31 cellular contexts compared by ENCODE assay signal in genomic region chr7:127896683-127897082, GRCh38.
"Had no signal": no experiment of that assay in that cellular context is flagged by ENCODE, and none has a peak within 500 bp of the region (broad histone marks: within the 10 kb centered on the region; RNA-seq: fewer than 3 reads in every experiment).

No MANE protein-coding gene starts in this region.

- H2AFZ ChIP-seq: PC-9 had no signal

- DNase-seq: activated CD4-positive, alpha-beta T cell treated with anti-CD3 and anti-CD28 coated beads, Interleukin-2, amount 10 ng/mL, durations not matched to agents 24 days and 14 days; activated CD4-positive, alpha-beta T cell treated with anti-CD3 and anti-CD28 coated beads, Interleukin-2, amount 50 U/mL, for 4 hours; activated CD8-positive, alpha-beta T cell treated with anti-CD3 and anti-CD28 coated beads for 36 hours; activated effector memory CD4-positive, alpha-beta T cell treated with anti-CD3 and anti-CD28 coated beads, Interleukin-2, amount 50 U/mL, for 16 hours; activated naive CD4-positive, alpha-beta T cell; activated naive CD4-positive, alpha-beta T cell treated with anti-CD3 and anti-CD28 coated beads, Interleukin-2, amount 50 U/mL, for 16 hours; activated naive CD8-positive, alpha-beta T cell treated with anti-CD3 and anti-CD28 coated beads for 36 hours; activated T-cell treated with anti-CD3 and anti-CD28 coated beads, Interleukin-2, amount 50 U/mL, for 1 hour; activated T-cell treated with anti-CD3 and anti-CD28 coated beads, Interleukin-2, amount 50 U/mL, for 72 hours; amniotic stem cell; aorta; brain microvascular endothelial cell; central memory CD4-positive, alpha-beta T cell; KG1; MM.1S; NCI-H1105; NCI-H1417 treated with DMSO at 0.1 percent for 48 hours; NCI-H187 treated with DMSO at 0.1 percent for 48 hours; NCI-H2081; NCI-H345; NCI-H526 treated with DMSO at 0.1 percent for 48 hours; NCI-H774; PC-9; SIG-M5; SW 1271; T-helper 1 cell; T-helper 2 cell; T-helper 9 cell had no signal

- H3K27ac ChIP-seq: brain microvascular endothelial cell, PC-9, RWPE1 had no signal

- ATAC-seq: activated T-helper 17 cell treated with anti-CD3 and anti-CD28 coated beads, Interleukin-2, amount 50 U/mL, for 72 hours; Right ventricle myocardium inferior had no signal

- H3K27me3 Mint-ChIP-seq: activated CD4-positive, alpha-beta T cell treated with anti-CD3 and anti-CD28 coated beads, Interleukin-2, amount 10 ng/mL, durations not matched to agents 24 days and 14 days; activated CD8-positive, alpha-beta T cell treated with anti-CD3 and anti-CD28 coated beads for 36 hours; activated naive CD8-positive, alpha-beta T cell treated with anti-CD3 and anti-CD28 coated beads for 36 hours; activated T-helper 17 cell treated with anti-CD3 and anti-CD28 coated beads, Interleukin-2, amount 50 U/mL, for 72 hours had no signal

- H3K9me3 Mint-ChIP-seq: activated CD4-positive, alpha-beta T cell treated with anti-CD3 and anti-CD28 coated beads, Interleukin-2, amount 10 ng/mL, durations not matched to agents 24 days and 14 days; activated CD8-positive, alpha-beta T cell treated with anti-CD3 and anti-CD28 coated beads for 36 hours; activated naive CD8-positive, alpha-beta T cell treated with anti-CD3 and anti-CD28 coated beads for 36 hours; activated T-cell treated with anti-CD3 and anti-CD28 coated beads, Interleukin-2, amount 50 U/mL, for 72 hours; activated T-helper 17 cell treated with anti-CD3 and anti-CD28 coated beads, Interleukin-2, amount 50 U/mL, for 72 hours had no signal

- H3K27ac Mint-ChIP-seq: activated CD4-positive, alpha-beta T cell treated with anti-CD3 and anti-CD28 coated beads, Interleukin-2, amount 10 ng/mL, durations not matched to agents 24 days and 14 days; activated CD8-positive, alpha-beta T cell treated with anti-CD3 and anti-CD28 coated beads for 36 hours; activated naive CD8-positive, alpha-beta T cell treated with anti-CD3 and anti-CD28 coated beads for 36 hours; activated T-cell treated with anti-CD3 and anti-CD28 coated beads, Interleukin-2, amount 50 U/mL, for 72 hours; activated T-helper 17 cell treated with anti-CD3 and anti-CD28 coated beads, Interleukin-2, amount 50 U/mL, for 72 hours had no signal

- H3K4me3 Mint-ChIP-seq: activated CD4-positive, alpha-beta T cell treated with anti-CD3 and anti-CD28 coated beads, Interleukin-2, amount 10 ng/mL, durations not matched to agents 24 days and 14 days; activated CD8-positive, alpha-beta T cell treated with anti-CD3 and anti-CD28 coated beads for 36 hours; activated naive CD8-positive, alpha-beta T cell treated with anti-CD3 and anti-CD28 coated beads for 36 hours; activated T-cell treated with anti-CD3 and anti-CD28 coated beads, Interleukin-2, amount 50 U/mL, for 72 hours; activated T-helper 17 cell treated with anti-CD3 and anti-CD28 coated beads, Interleukin-2, amount 50 U/mL, for 72 hours had no signal

- H3K27me3 ChIP-seq: brain microvascular endothelial cell had no signal

- H3K4me3 ChIP-seq: PC-9 had no signal

- H3K4me2 ChIP-seq: PC-9 had no signal
